Comparison of ENCODE assay signal across 20 cellular contexts in genomic region chr9:134193912-134194535, GRCh38. TPM values are rescaled to one million over a fixed set of nuclear protein-coding genes. Genes with fewer than 3 reads are reported as not detected.
DNase-seq lines count a peak whose midpoint lies in the region; ATAC-seq and TF ChIP-seq lines count a peak whose summit lies in the region.
"Had no signal": no experiment of that assay in that cellular context is flagged by ENCODE, and none has a peak within 500 bp of the region (broad histone marks: within the 10 kb centered on the region; RNA-seq: fewer than 3 reads in every experiment).

No MANE protein-coding gene starts in this region.

- H3K4me3 ChIP-seq in RWPE2 (ENCODE audit: severe bottlenecking) (no peak overlapping the region), lower lobe of right lung (no peak overlapping the region), spleen (no peak overlapping the region)
- H3K4me3 ChIP-seq: GM23338 had no signal

- H3K4me1 ChIP-seq in RWPE2 (ENCODE audit: insufficient read depth, poor library complexity, severe bottlenecking) = no peaks in the 10 kb centered on the region
- peaks cover 9% of the 10 kb centered on the region for H3K4me1 ChIP-seq in lower lobe of right lung
- peaks cover 9 to 28% (median 14%) of the 10 kb centered on the region in 6 donors for H3K4me1 ChIP-seq in spleen

- intact Hi-C loops in activated CD8-positive, alpha-beta T cell treated with anti-CD3 and anti-CD28 coated beads for 36 hours (cut with micrococcal nuclease) = no loop called here
- intact Hi-C loops in lower lobe of right lung (cut with DNase I) (no loop called here), spleen (cut with DNase I; ENCODE audit: low total_unique reads) (no loop called here)

- CTCF ChIA-PET in activated CD8-positive, alpha-beta T cell treated with anti-CD3 and anti-CD28 coated beads for 36 hours (lab: Charles Lee) = no interaction called here
- CTCF ChIA-PET in activated CD8-positive, alpha-beta T cell treated with anti-CD3 and anti-CD28 coated beads, Interleukin-2, amount 10 ng/mL, durations not matched to agents 7 days and 5 days (lab: Charles Lee) = no interaction called here

- H3K4me1 Mint-ChIP-seq in activated CD8-positive, alpha-beta T cell treated with anti-CD3 and anti-CD28 coated beads for 36 hours (ENCODE audit: low read depth) = peaks cover 7% of the 10 kb centered on the region
- H3K4me1 Mint-ChIP-seq in activated CD8-positive, alpha-beta T cell treated with anti-CD3 and anti-CD28 coated beads, Interleukin-2, amount 10 ng/mL, durations not matched to agents 7 days and 5 days (ENCODE audit: low read depth) = peaks cover 18% of the 10 kb centered on the region
- peaks cover 12% of the 10 kb centered on the region for H3K4me1 Mint-ChIP-seq in endothelial cell (ENCODE audit: unreplicated experiment)
- H3K4me1 Mint-ChIP-seq in natural killer cell treated with Interleukin-12 subunit alpha and Interleukin-12 subunit beta and Interleukin-15 and Interleukin-18, amount 100 ng/mL, for 72 hours (ENCODE audit: low read depth in 2 of 2) = peaks cover 5 to 9% of the 10 kb centered on the region in 2 donors

- H3K27me3 Mint-ChIP-seq in activated CD8-positive, alpha-beta T cell treated with anti-CD3 and anti-CD28 coated beads for 36 hours = no peaks in the 10 kb centered on the region
- H3K27me3 Mint-ChIP-seq in activated CD8-positive, alpha-beta T cell treated with anti-CD3 and anti-CD28 coated beads, Interleukin-2, amount 10 ng/mL, durations not matched to agents 7 days and 5 days (ENCODE audit: low read depth) = peaks cover 14% of the 10 kb centered on the region
- peaks cover 8% of the 10 kb centered on the region for H3K27me3 Mint-ChIP-seq in endothelial cell (ENCODE audit: unreplicated experiment)
- peaks cover 3 to 8% of the 10 kb centered on the region in 2 donors for H3K27me3 Mint-ChIP-seq in natural killer cell treated with Interleukin-12 subunit alpha and Interleukin-12 subunit beta and Interleukin-15 and Interleukin-18, amount 100 ng/mL, for 72 hours

- H3K9me3 Mint-ChIP-seq in activated CD8-positive, alpha-beta T cell treated with anti-CD3 and anti-CD28 coated beads for 36 hours = no peaks in the 10 kb centered on the region
- H3K9me3 Mint-ChIP-seq in activated CD8-positive, alpha-beta T cell treated with anti-CD3 and anti-CD28 coated beads, Interleukin-2, amount 10 ng/mL, durations not matched to agents 7 days and 5 days (ENCODE audit: insufficient read depth) = no peaks in the 10 kb centered on the region
- H3K9me3 Mint-ChIP-seq in endothelial cell (ENCODE audit: unreplicated experiment) = no peaks in the 10 kb centered on the region
- no peaks in the 10 kb centered on the region for H3K9me3 Mint-ChIP-seq in natural killer cell treated with Interleukin-12 subunit alpha and Interleukin-12 subunit beta and Interleukin-15 and Interleukin-18, amount 100 ng/mL, for 72 hours
- H3K9me3 Mint-ChIP-seq: GM23338 had no signal

- H3K27ac ChIP-seq in RWPE2 (ENCODE audit: poor library complexity, severe bottlenecking) = no peak overlapping the region
- no peak overlapping the region for H3K27ac ChIP-seq in lower lobe of right lung
- H3K27ac ChIP-seq in spleen = no peak overlapping the region
- H3K27ac ChIP-seq: C4-2B, RWPE1 had no signal

- H3K36me3 ChIP-seq in RWPE2 (ENCODE audit: low read depth) (no peaks in the 10 kb centered on the region), lower lobe of right lung (no peaks in the 10 kb centered on the region), spleen (no peaks in the 10 kb centered on the region)

- no peak for TF ChIP-seq POLR2A in spleen (IDR thresholded peaks at IDR 0.05)

- POLR2A ChIA-PET in activated CD8-positive, alpha-beta T cell treated with anti-CD3 and anti-CD28 coated beads for 36 hours (lab: Charles Lee) = no interaction called here
- POLR2A ChIA-PET in activated CD8-positive, alpha-beta T cell treated with anti-CD3 and anti-CD28 coated beads, Interleukin-2, amount 10 ng/mL, durations not matched to agents 7 days and 5 days (lab: Charles Lee) = no interaction called here

- ATAC-seq in activated CD8-positive, alpha-beta T cell treated with anti-CD3 and anti-CD28 coated beads for 36 hours = no peak
- ATAC-seq in activated CD8-positive, alpha-beta T cell treated with anti-CD3 and anti-CD28 coated beads, Interleukin-2, amount 10 ng/mL, durations not matched to agents 7 days and 5 days = no peak
- no peak for ATAC-seq in RWPE2 (ENCODE audit: low read depth)
- no peak for ATAC-seq in lower lobe of right lung
- ATAC-seq in natural killer cell treated with Interleukin-12 subunit alpha and Interleukin-12 subunit beta and Interleukin-15 and Interleukin-18, amount 100 ng/mL, for 72 hours = no peak
- ATAC-seq: GM23338 had no signal

- WGBS in spleen, 5 donors = 85 to 94% (median 89%) methylated on average over 6 to 11 of the region's 11 CpGs

- no peak for TF ChIP-seq CTCF in activated CD8-positive, alpha-beta T cell treated with anti-CD3 and anti-CD28 coated beads for 36 hours (IDR thresholded peaks at IDR 0.05)
- TF ChIP-seq CTCF in RWPE2 (IDR thresholded peaks at IDR 0.05; ENCODE audit: poor library complexity, severe bottlenecking) (no peak), lower lobe of right lung (IDR thresholded peaks at IDR 0.05) (no peak), spleen (IDR thresholded peaks at IDR 0.05 in 8 of 11, conservative IDR thresholded peaks at IDR 0.05 in 3 of 11) (no peak), endothelial cell (IDR thresholded peaks at IDR 0.05; ENCODE audit: unreplicated experiment) (no peak)

- H3K9me3 ChIP-seq in RWPE2 (ENCODE audit: severe bottlenecking) (no peaks in the 10 kb centered on the region), lower lobe of right lung (no peaks in the 10 kb centered on the region), spleen (no peaks in the 10 kb centered on the region)

- H3K36me3 Mint-ChIP-seq in activated CD8-positive, alpha-beta T cell treated with anti-CD3 and anti-CD28 coated beads for 36 hours (ENCODE audit: low read depth) = no peaks in the 10 kb centered on the region
- H3K36me3 Mint-ChIP-seq in activated CD8-positive, alpha-beta T cell treated with anti-CD3 and anti-CD28 coated beads, Interleukin-2, amount 10 ng/mL, durations not matched to agents 7 days and 5 days (ENCODE audit: low read depth) = no peaks in the 10 kb centered on the region
- H3K36me3 Mint-ChIP-seq in endothelial cell (ENCODE audit: low read depth, unreplicated experiment) = peaks cover 4% of the 10 kb centered on the region
- no peaks in the 10 kb centered on the region for H3K36me3 Mint-ChIP-seq in natural killer cell treated with Interleukin-12 subunit alpha and Interleukin-12 subunit beta and Interleukin-15 and Interleukin-18, amount 100 ng/mL, for 72 hours

- no peak overlapping the region for H3K27ac Mint-ChIP-seq in activated CD8-positive, alpha-beta T cell treated with anti-CD3 and anti-CD28 coated beads for 36 hours
- no peak overlapping the region for H3K27ac Mint-ChIP-seq in activated CD8-positive, alpha-beta T cell treated with anti-CD3 and anti-CD28 coated beads, Interleukin-2, amount 10 ng/mL, durations not matched to agents 7 days and 5 days
- H3K27ac Mint-ChIP-seq in endothelial cell (ENCODE audit: unreplicated experiment) = no peak overlapping the region
- H3K27ac Mint-ChIP-seq in natural killer cell treated with Interleukin-12 subunit alpha and Interleukin-12 subunit beta and Interleukin-15 and Interleukin-18, amount 100 ng/mL, for 72 hours = no peak overlapping the region
- H3K27ac Mint-ChIP-seq: GM23338 had no signal

- no peak overlapping the region for H3K4me3 Mint-ChIP-seq in activated CD8-positive, alpha-beta T cell treated with anti-CD3 and anti-CD28 coated beads for 36 hours
- H3K4me3 Mint-ChIP-seq in activated CD8-positive, alpha-beta T cell treated with anti-CD3 and anti-CD28 coated beads, Interleukin-2, amount 10 ng/mL, durations not matched to agents 7 days and 5 days = no peak overlapping the region
- no peak overlapping the region for H3K4me3 Mint-ChIP-seq in endothelial cell (ENCODE audit: unreplicated experiment)
- no peak overlapping the region for H3K4me3 Mint-ChIP-seq in natural killer cell treated with Interleukin-12 subunit alpha and Interleukin-12 subunit beta and Interleukin-15 and Interleukin-18, amount 100 ng/mL, for 72 hours
- H3K4me3 Mint-ChIP-seq: GM23338 had no signal

- DNase-seq in activated CD8-positive, alpha-beta T cell treated with anti-CD3 and anti-CD28 coated beads for 36 hours = peak; percentile 0
- DNase-seq in activated CD8-positive, alpha-beta T cell treated with anti-CD3 and anti-CD28 coated beads, Interleukin-2, amount 10 ng/mL, durations not matched to agents 7 days and 5 days = no peak
- peak; percentile 34 for DNase-seq in RWPE2 (ENCODE audit: low spot score)
- DNase-seq in lower lobe of right lung = peak; percentile 14
- peak; percentile 43 for DNase-seq in spleen
- no peak for DNase-seq in endothelial cell (ENCODE audit: low spot score)
- no peak for DNase-seq in natural killer cell treated with Interleukin-12 subunit alpha and Interleukin-12 subunit beta and Interleukin-15 and Interleukin-18, amount 100 ng/mL, for 72 hours (ENCODE audit: low spot score)
- no peak for DNase-seq in NCI-H187 (lab: John Stamatoyannopoulos, UW)
- DNase-seq: COR-L47, NCI-H2029, NCI-H2171 treated with DMSO at 0.1 percent for 48 hours, NCI-H748 treated with DMSO at 0.1 percent for 48 hours, OCI-M1 had no signal

- H3K27me3 ChIP-seq in RWPE2 (ENCODE audit: insufficient read depth, poor library complexity, severe bottlenecking) (no peaks in the 10 kb centered on the region), lower lobe of right lung (ENCODE audit: low read depth) (no peaks in the 10 kb centered on the region), spleen (replicated peaks in 1 of 7) (peaks cover 0 to 12% (median 0%) of the 10 kb centered on the region in 7 donors)

RNA-seq across cellular contexts. Expression of gene RNU6ATAC, which starts 29.7 kb away (rescaled TPM):
- 10 to 100 TPM; 17.5 to 26.8 TPM for total RNA-seq in activated CD8-positive, alpha-beta T cell treated with anti-CD3 and anti-CD28 coated beads for 36 hours
- 10 to 100 TPM; 13.7 to 50.1 TPM for total RNA-seq in activated CD8-positive, alpha-beta T cell treated with anti-CD3 and anti-CD28 coated beads, Interleukin-2, amount 10 ng/mL, durations not matched to agents 7 days and 5 days
- total RNA-seq in lower lobe of right lung (248 TPM), spleen (100 to 1,000 TPM in 4 of 7 donors, not detected in 3; 223 to 404 (median 271) TPM), endothelial cell (ENCODE audit: unreplicated experiment) (140 TPM)
- polyA plus RNA-seq in spleen = not detected
- total RNA-seq in natural killer cell treated with Interleukin-12 subunit alpha and Interleukin-12 subunit beta and Interleukin-15 and Interleukin-18, amount 100 ng/mL, for 72 hours = 10 to 100 TPM; 33.5 to 41.1 TPM
- total RNA-seq: A172, GM23338, HT1080, NCI-H460, SK-MEL-5 had no signal
- polyA plus RNA-seq: GM23338 had no signal

RNA-seq across cellular contexts. Expression of gene WDR5, which starts 58.1 kb away (rescaled TPM):
- total RNA-seq in activated CD8-positive, alpha-beta T cell treated with anti-CD3 and anti-CD28 coated beads for 36 hours = 10 to 100 TPM; 50.9 to 53.3 TPM
- 10 to 100 TPM; 43.6 to 47.8 TPM for total RNA-seq in activated CD8-positive, alpha-beta T cell treated with anti-CD3 and anti-CD28 coated beads, Interleukin-2, amount 10 ng/mL, durations not matched to agents 7 days and 5 days
- total RNA-seq in lower lobe of right lung (22.6 TPM), spleen (10 to 100 TPM; 13.8 to 23.1 (median 19.1) TPM), endothelial cell (ENCODE audit: unreplicated experiment) (26.5 TPM)
- polyA plus RNA-seq in spleen = 10 to 100 TPM; 15.4 to 31.3 (median 19.3) TPM
- total RNA-seq in natural killer cell treated with Interleukin-12 subunit alpha and Interleukin-12 subunit beta and Interleukin-15 and Interleukin-18, amount 100 ng/mL, for 72 hours = 10 to 100 TPM; 32.6 to 63.7 TPM

Comparison
In these comparisons a context has a peak if more than half of its experiments do, and no peak if none do; other contexts are left out.
1. DNase-seq: peak in activated CD8-positive, alpha-beta T cell treated with anti-CD3 and anti-CD28 coated beads for 36 hours (single experiment), RWPE2 (single experiment), lower lobe of right lung (single experiment) and spleen (single experiment); none in activated CD8-positive, alpha-beta T cell treated with anti-CD3 and anti-CD28 coated beads, Interleukin-2, amount 10 ng/mL, durations not matched to agents 7 days and 5 days (single experiment), endothelial cell (single experiment), natural killer cell treated with Interleukin-12 subunit alpha and Interleukin-12 subunit beta and Interleukin-15 and Interleukin-18, amount 100 ng/mL, for 72 hours (single experiment) and NCI-H187 (0 of 2).